8 cellular contexts compared by ENCODE assay signal in genomic region chr2:190679813-190680591, GRCh38. TPM values are rescaled to one million over a fixed set of nuclear protein-coding genes. Genes with fewer than 3 reads are reported as not detected.
DNase-seq lines count a peak whose midpoint lies in the region; ATAC-seq and TF ChIP-seq lines count a peak whose summit lies in the region.

No MANE protein-coding gene starts in this region.

- no peak for TF ChIP-seq POLR2A in NB4 (IDR thresholded peaks at IDR 0.05; ENCODE audit: extremely low read depth, insufficient read length)
- no peak for TF ChIP-seq POLR2A in vagina (IDR thresholded peaks at IDR 0.05)

- H2AFZ ChIP-seq in neural progenitor cell (replicated peaks), result no peak overlapping the region

- H3K27ac ChIP-seq in neural progenitor cell, result no peak overlapping the region
- H3K27ac ChIP-seq in vagina, result no peak overlapping the region

- peaks cover 26% of the 10 kb centered on the region for H3K4me1 Mint-ChIP-seq in neural progenitor cell

- intact Hi-C loops in vagina (cut with DNase I), result no loop called here

- TF ChIP-seq CTCF in HFF-Myc (IDR thresholded peaks at IDR 0.05; ENCODE audit: low read depth, low read length, missing control alignments) (peak; percentile 56), NB4 (IDR thresholded peaks at IDR 0.05; ENCODE audit: low read depth, low read length) (peak; percentile 78), neural progenitor cell (IDR thresholded peaks at IDR 0.05) (peak; percentile 84), vagina (IDR thresholded peaks at IDR 0.05) (peak; percentile 9 to 39 (median 24))

- no peaks in the 10 kb centered on the region for H4K20me1 ChIP-seq in neural progenitor cell (ENCODE audit: low read depth)

- no peak overlapping the region for H3K4me2 ChIP-seq in neural progenitor cell

- no peak overlapping the region for H3K4me3 Mint-ChIP-seq in neural progenitor cell

- H3K36me3 ChIP-seq in neural progenitor cell (peaks cover 4% of the 10 kb centered on the region), vagina (no peaks in the 10 kb centered on the region)

- H3K9me3 ChIP-seq in neural progenitor cell (ENCODE audit: low read depth) (no peaks in the 10 kb centered on the region), vagina (no peaks in the 10 kb centered on the region)

- H3K36me3 Mint-ChIP-seq in neural progenitor cell, result peaks cover 19% of the 10 kb centered on the region

- no peaks in the 10 kb centered on the region for H3K9me3 Mint-ChIP-seq in neural progenitor cell

- H3K27ac Mint-ChIP-seq in neural progenitor cell, result no peak overlapping the region

- DNase-seq in NCI-H345 (lab: John Stamatoyannopoulos, UW) (peak; percentile 19), NCI-H345 treated with DMSO at 0.1 percent for 48 hours (lab: John Stamatoyannopoulos, UW; ENCODE audit: unreplicated experiment) (no peak), HFF-Myc (ENCODE audit: extremely low read depth, low read depth) (no peak), NB4 (ENCODE audit: low read depth) (peak; percentile 61), neural progenitor cell (ENCODE audit: low spot score) (peak; percentile 76), vagina (ENCODE audit: extremely low spot score in 2 of 2) (no peak)
- DNase-seq in activated CD8-positive, alpha-beta memory T cell treated with anti-CD3 and anti-CD28 coated beads for 1 hour (ENCODE audit: extremely low read depth in 1 of 2, low read depth in 1 of 2), result peak; percentile 31 to 39

- H3K4me3 ChIP-seq in HFF-Myc (replicated peaks; ENCODE audit: low read depth, low read length) (no peak overlapping the region), NB4 (ENCODE audit: low read depth, low read length) (no peak overlapping the region), neural progenitor cell (no peak overlapping the region), vagina (no peak overlapping the region)

- H3K9ac ChIP-seq in neural progenitor cell, result no peak overlapping the region

- peaks cover 17% of the 10 kb centered on the region for H3F3A ChIP-seq in neural progenitor cell (ENCODE audit: low read depth)

- peaks cover 28% of the 10 kb centered on the region for H3K4me1 ChIP-seq in neural progenitor cell
- peaks cover 5% of the 10 kb centered on the region for H3K4me1 ChIP-seq in vagina

- ATAC-seq in esophagus mucosa, result peak; percentile 98

- peaks cover 4% of the 10 kb centered on the region for H3K27me3 Mint-ChIP-seq in neural progenitor cell (ENCODE audit: insufficient read depth, low read depth)

- no peaks in the 10 kb centered on the region for H3K79me2 ChIP-seq in neural progenitor cell (ENCODE audit: low read depth)

- no peaks in the 10 kb centered on the region for H3K27me3 ChIP-seq in neural progenitor cell
- no peaks in the 10 kb centered on the region for H3K27me3 ChIP-seq in vagina

RNA-seq across cellular contexts. Expression of gene NAB1, which starts 31.1 kb away (rescaled TPM):
- total RNA-seq in esophagus mucosa, result 45.2 TPM
- total RNA-seq in neural progenitor cell (ENCODE audit: low replicate concordance), result 47.6 and 71.5 TPM in 2 replicates
- total RNA-seq in vagina, result 78.6 TPM

Comparison
In these comparisons a context has a peak if more than half of its experiments do, and no peak if none do; other contexts are left out.
1. DNase-seq: peak in NCI-H345 (single experiment), NB4 (single experiment), activated CD8-positive, alpha-beta memory T cell treated with anti-CD3 and anti-CD28 coated beads for 1 hour (2 of 2) and neural progenitor cell (single experiment); none in NCI-H345 treated with DMSO at 0.1 percent for 48 hours (single experiment), HFF-Myc (single experiment) and vagina (0 of 2).
2. CTCF ChIP-seq: peak in every context shown above with its lines; median percentile 84 in neural progenitor cell; 78 in NB4; 56 in HFF-Myc; 24 in vagina.